Comparison of ENCODE assay signal across 8 cellular contexts in the genomic region with DNA sequence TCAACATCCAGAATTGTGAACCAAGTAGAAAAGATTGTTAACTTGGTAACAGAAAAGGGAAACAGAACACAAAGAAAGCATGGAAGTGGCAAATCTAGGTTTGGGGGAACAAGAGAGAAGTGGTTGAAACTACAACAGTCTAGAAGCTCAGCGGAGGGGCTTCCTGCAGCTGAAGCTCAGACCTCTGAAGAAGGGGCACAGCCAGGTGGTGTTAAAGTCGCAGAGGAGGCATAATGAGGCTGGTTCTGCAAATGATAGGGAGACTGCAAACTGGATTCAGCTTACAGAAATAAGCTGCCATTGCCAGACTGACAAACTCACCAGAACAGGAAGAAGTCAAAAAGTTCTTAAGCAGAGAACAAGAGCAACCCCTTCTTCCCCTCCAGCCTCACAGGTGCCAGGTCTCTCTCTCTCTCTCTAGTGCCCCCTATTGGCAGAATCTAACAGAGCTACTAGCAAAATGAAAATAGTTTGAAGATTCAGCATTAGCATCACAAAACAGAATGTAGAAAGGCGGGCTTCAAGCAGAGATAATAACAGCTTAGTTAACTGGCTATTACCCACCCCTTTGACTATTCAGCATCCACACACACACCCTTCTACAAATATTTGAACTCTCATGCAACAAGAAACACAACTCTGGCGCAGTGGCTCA.
DNase-seq lines count a peak whose midpoint lies in the region; ATAC-seq, FAIRE-seq and TF ChIP-seq lines count a peak whose summit lies in the region.

No MANE protein-coding gene starts in this region.

- intact Hi-C loops in HCT116 (cut with micrococcal nuclease) = no loop called here

- POLR2A ChIA-PET in HCT116 (lab: Charles Lee) = no interaction called here

- no peaks in the 10 kb centered on the region for H4K20me1 ChIP-seq in HCT116 (ENCODE audit: insufficient read depth)

- TF ChIP-seq CTCF in HCT116 (IDR thresholded peaks at IDR 0.05 in 2 of 3, conservative IDR thresholded peaks at IDR 0.05 in 1 of 3; ENCODE audit: borderline replicate concordance in 1 of 3, insufficient read depth in 1 of 3, low read depth in 2 of 3, low read length in 2 of 3) (peak; percentile 35 to 77 (median 73); a peak in 5 of 6 replicates), nephron progenitor cell (IDR thresholded peaks at IDR 0.05) (peak; percentile 37)

- no peak overlapping the region for H3K4me3 ChIP-seq in HCT116 (replicated peaks in 1 of 2; ENCODE audit: low read depth in 1 of 2, low read length in 2 of 2)

- H3K4me3 Mint-ChIP-seq in nephron progenitor cell = no peak overlapping the region

- CTCF ChIA-PET in HCT116 (lab: Charles Lee) = interaction anchor here (0.6 to 1.9 kb wide), 18 partner anchors 9 to 162 kb away, joined by 3 to 12 read pairs (median 4); partner anchors contain the start of genes ALDH7A1 and GRAMD2B

- no peak overlapping the region for H3K27ac Mint-ChIP-seq in nephron progenitor cell

- no peaks in the 10 kb centered on the region for H3K36me3 ChIP-seq in HCT116 (ENCODE audit: control insufficient read depth in 1 of 2, insufficient read depth in 2 of 2, low read length in 2 of 2)

- ATAC-seq in HCT116 (peak; percentile 72), HG03469 (IDR thresholded peaks at IDR 0.05; ENCODE audit: unreplicated experiment) (no peak)

- H3K9me3 ChIP-seq in HCT116 (ENCODE audit: control insufficient read depth in 1 of 2, insufficient read depth in 1 of 2, low read depth in 1 of 2, low read length in 2 of 2) = no peaks in the 10 kb centered on the region

- H2AFZ ChIP-seq in HCT116 (ENCODE audit: low read depth, low read length, poor library complexity, severe bottlenecking) = no peak overlapping the region

- RAD21 ChIA-PET in HCT116 (lab: Charles Lee; ENCODE audit: low non-redundant PET in 1 of 2, low total read pairs in 2 of 2, uncharacterized antibody in 2 of 2, unreplicated experiment in 2 of 2) = no interaction called here

- H3K79me2 ChIP-seq in HCT116 (ENCODE audit: insufficient read depth, low read length) = no peaks in the 10 kb centered on the region

- no peaks in the 10 kb centered on the region for H3K9me3 Mint-ChIP-seq in nephron progenitor cell

- peaks cover 21% of the 10 kb centered on the region for H3K4me1 Mint-ChIP-seq in nephron progenitor cell

- no peaks in the 10 kb centered on the region for H3K9me2 ChIP-seq in HCT116 (ENCODE audit: insufficient read depth)

- no peaks in the 10 kb centered on the region for H3K27me3 ChIP-seq in HCT116 (ENCODE audit: insufficient read depth, low read length)

- H3K4me1 ChIP-seq in HCT116 (ENCODE audit: control insufficient read depth in 1 of 2, insufficient read depth in 2 of 2, low read length in 2 of 2) = no peaks in the 10 kb centered on the region

- H3K36me3 Mint-ChIP-seq in nephron progenitor cell (ENCODE audit: low read depth) = no peaks in the 10 kb centered on the region

- no peak overlapping the region for H3K27ac ChIP-seq in HCT116 (ENCODE audit: low read depth, low read length)
- peak overlapping the region; percentile 65 for H3K27ac ChIP-seq in caudate nucleus (ENCODE audit: low read depth, low read length)

- peaks cover 11% of the 10 kb centered on the region for H3K27me3 Mint-ChIP-seq in nephron progenitor cell (ENCODE audit: low read depth, poor library complexity)

- no peak for TF ChIP-seq POLR2A in HCT116 (IDR thresholded peaks at IDR 0.05; ENCODE audit: borderline replicate concordance, extremely low read depth, insufficient read depth, insufficient read length)

- H3K9ac ChIP-seq in HCT116 (ENCODE audit: low read length) = no peak overlapping the region

- TF ChIP-seq RAD21 in HCT116 (IDR thresholded peaks at IDR 0.05; ENCODE audit: low read depth) = peak; percentile 48

- BruUV-seq in HCT116 (replicated peaks; lab: Mats Ljungman, UMichigan) = no TSS peak

- no peak for FAIRE-seq in urothelium cell line (lab: Jason Lieb, UNC)

- DNase-seq in activated gamma-delta T cell treated with Interleukin-2 at 50 U/mL for 16 hours (peak; percentile 10), activated gamma-delta T cell (lab: John Stamatoyannopoulos, UW) (no peak), HCT116 (ENCODE audit: low read depth, low spot score) (peak; percentile 24), NCI-H69 (lab: John Stamatoyannopoulos, UW) (peak; percentile 98), caudate nucleus (lab: John Stamatoyannopoulos, UW) (peak in 1 of 61 donors; percentile 8), nephron progenitor cell (no peak), urothelium cell line (ENCODE audit: low spot score) (no peak)

- H3K4me2 ChIP-seq in HCT116 (ENCODE audit: low read length) = no peak overlapping the region

TF ChIP-seq in HCT116, 20 proteins besides CTCF, POLR2A, EP300 and RAD21:
- TF ChIP-seq ZNF274 (IDR thresholded peaks at IDR 0.05; ENCODE audit: low read depth, low read length) (no peak), YY1 (IDR thresholded peaks at IDR 0.05; ENCODE audit: extremely low read depth, insufficient replicate concordance, low read depth, low read length) (no peak), POLR2AphosphoS5 (IDR thresholded peaks at IDR 0.05; ENCODE audit: low read depth, low read length) (no peak), EGR1 (IDR thresholded peaks at IDR 0.05; ENCODE audit: low read depth) (no peak), CBX3 (IDR thresholded peaks at IDR 0.05; ENCODE audit: low read depth) (no peak), JUND (IDR thresholded peaks at IDR 0.05) (no peak), CEBPB (IDR thresholded peaks at IDR 0.05; ENCODE audit: low read depth) (no peak)
- TF ChIP-seq, protein P1, sequence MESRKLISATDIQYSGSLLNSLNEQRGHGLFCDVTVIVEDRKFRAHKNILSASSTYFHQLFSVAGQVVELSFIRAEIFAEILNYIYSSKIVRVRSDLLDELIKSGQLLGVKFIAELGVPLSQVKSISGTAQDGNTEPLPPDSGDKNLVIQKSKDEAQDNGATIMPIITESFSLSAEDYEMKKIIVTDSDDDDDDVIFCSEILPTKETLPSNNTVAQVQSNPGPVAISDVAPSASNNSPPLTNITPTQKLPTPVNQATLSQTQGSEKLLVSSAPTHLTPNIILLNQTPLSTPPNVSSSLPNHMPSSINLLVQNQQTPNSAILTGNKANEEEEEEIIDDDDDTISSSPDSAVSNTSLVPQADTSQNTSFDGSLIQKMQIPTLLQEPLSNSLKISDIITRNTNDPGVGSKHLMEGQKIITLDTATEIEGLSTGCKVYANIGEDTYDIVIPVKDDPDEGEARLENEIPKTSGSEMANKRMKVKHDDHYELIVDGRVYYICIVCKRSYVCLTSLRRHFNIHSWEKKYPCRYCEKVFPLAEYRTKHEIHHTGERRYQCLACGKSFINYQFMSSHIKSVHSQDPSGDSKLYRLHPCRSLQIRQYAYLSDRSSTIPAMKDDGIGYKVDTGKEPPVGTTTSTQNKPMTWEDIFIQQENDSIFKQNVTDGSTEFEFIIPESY (IDR thresholded peaks at IDR 0.05; ENCODE audit: extremely low read depth, insufficient replicate concordance, low read length) = no peak

Comparison
In these comparisons a context has a peak if more than half of its experiments do, and no peak if none do; other contexts are left out.
1. DNase-seq: peak in activated gamma-delta T cell treated with Interleukin-2 at 50 U/mL for 16 hours (single experiment), HCT116 (single experiment) and NCI-H69 (single experiment); none in activated gamma-delta T cell (single experiment), nephron progenitor cell (single experiment) and urothelium cell line (single experiment).